ENCODE assay signal across 9 cellular contexts in genomic region chr1:46174448-46175231, GRCh38. TPM values are rescaled to one million over a fixed set of nuclear protein-coding genes. Genes with fewer than 3 reads are reported as not detected.
DNase-seq lines count a peak whose midpoint lies in the region; ATAC-seq and TF ChIP-seq lines count a peak whose summit lies in the region.
"Had no signal": no experiment of that assay in that cellular context is flagged by ENCODE, and none has a peak within 500 bp of the region (broad histone marks: within the 10 kb centered on the region; RNA-seq: fewer than 3 reads in every experiment).

Gene TSPAN1, plus strand, starts transcription at chr1:46175087. Its CDS starts 6,021 bp downstream, at chr1:46181108.

- H3K27me3 ChIP-seq in adipocyte (replicated peaks; ENCODE audit: control insufficient read depth, insufficient read depth, low read length) (peaks cover 14% of the 10 kb centered on the region), heart right ventricle (no peaks in the 10 kb centered on the region), neural progenitor cell (no peaks in the 10 kb centered on the region)
- H3K27me3 ChIP-seq in effector memory CD4-positive, alpha-beta T cell (replicated peaks; ENCODE audit: control insufficient read depth, insufficient read depth, low read length, poor library complexity, severe bottlenecking) = no peaks in the 10 kb centered on the region

- H2AFZ ChIP-seq in neural progenitor cell (replicated peaks) = no peak within 1 kb of the TSS

- H3K27ac Mint-ChIP-seq in neural progenitor cell = no peak within 1 kb of the TSS
- no peak within 1 kb of the TSS for H3K27ac Mint-ChIP-seq in activated naive CD4-positive, alpha-beta T cell treated with anti-CD3 and anti-CD28 coated beads, Interleukin-2, amount 10 ng/mL, durations not matched to agents 7 days and 5 days

- intact Hi-C loops in heart right ventricle (cut with DNase I) = loop anchor here in 5 of 10 donors (2.0 to 10.0 kb wide), 4 partner anchors 42 to 82 kb away; partner anchors contain the start of gene PIK3R3 (in 4 of the 5)

- no peaks in the 10 kb centered on the region for H3K9me3 Mint-ChIP-seq in neural progenitor cell
- H3K9me3 Mint-ChIP-seq in activated naive CD4-positive, alpha-beta T cell treated with anti-CD3 and anti-CD28 coated beads, Interleukin-2, amount 10 ng/mL, durations not matched to agents 7 days and 5 days = no peaks in the 10 kb centered on the region

- peaks cover 24% of the 10 kb centered on the region for H3K4me1 ChIP-seq in adipocyte (ENCODE audit: control insufficient read depth, insufficient read depth, low read length)
- H3K4me1 ChIP-seq in heart right ventricle = peaks cover 22 to 73% (median 54%) of the 10 kb centered on the region in 9 donors
- H3K4me1 ChIP-seq in neural progenitor cell = peaks cover 8% of the 10 kb centered on the region
- no peaks in the 10 kb centered on the region for H3K4me1 ChIP-seq in effector memory CD4-positive, alpha-beta T cell (ENCODE audit: control insufficient read depth, insufficient read depth, low read length, poor library complexity, severe bottlenecking)

- H3K4me3 ChIP-seq in AG10803 (ENCODE audit: low read length) = no peak within 1 kb of the TSS
- peak within 1 kb of the TSS; percentile 15 for H3K4me3 ChIP-seq in adipocyte (ENCODE audit: low read length)
- H3K4me3 ChIP-seq in heart right ventricle = no peak within 1 kb of the TSS
- H3K4me3 ChIP-seq in neural progenitor cell = no peak within 1 kb of the TSS
- no peak within 1 kb of the TSS for H3K4me3 ChIP-seq in effector memory CD4-positive, alpha-beta T cell (ENCODE audit: insufficient read depth, low read depth, low read length, poor library complexity, severe bottlenecking)

- no peak for TF ChIP-seq CTCF in AG10803 (conservative IDR thresholded peaks at IDR 0.05; ENCODE audit: low read length)
- no peak for TF ChIP-seq CTCF in heart right ventricle (IDR thresholded peaks at IDR 0.05)
- TF ChIP-seq CTCF in neural progenitor cell (IDR thresholded peaks at IDR 0.05) = no peak

- peak; percentile 5 to 49 (median 20) for ATAC-seq in heart right ventricle

- H3K4me1 Mint-ChIP-seq in neural progenitor cell = peaks cover 5% of the 10 kb centered on the region
- H3K4me1 Mint-ChIP-seq in activated naive CD4-positive, alpha-beta T cell treated with anti-CD3 and anti-CD28 coated beads, Interleukin-2, amount 10 ng/mL, durations not matched to agents 7 days and 5 days = no peaks in the 10 kb centered on the region

- CTCF ChIA-PET in activated naive CD4-positive, alpha-beta T cell treated with anti-CD3 and anti-CD28 coated beads, Interleukin-2, amount 10 ng/mL, durations not matched to agents 7 days and 5 days (lab: Charles Lee) = interaction anchor here (0.7 to 5.9 kb wide), 2 partner anchors 49 to 138 kb away, joined by 3 to 45 read pairs; no protein-coding TSS in a partner anchor

- no peak within 1 kb of the TSS for H3K4me2 ChIP-seq in neural progenitor cell

- no peaks in the 10 kb centered on the region for H3F3A ChIP-seq in neural progenitor cell (ENCODE audit: low read depth)

- no peaks in the 10 kb centered on the region for H4K20me1 ChIP-seq in neural progenitor cell (ENCODE audit: low read depth)

- H3K27me3 Mint-ChIP-seq in neural progenitor cell (ENCODE audit: insufficient read depth, low read depth) = no peaks in the 10 kb centered on the region
- peaks cover 32% of the 10 kb centered on the region for H3K27me3 Mint-ChIP-seq in activated naive CD4-positive, alpha-beta T cell treated with anti-CD3 and anti-CD28 coated beads, Interleukin-2, amount 10 ng/mL, durations not matched to agents 7 days and 5 days

- 42 to 52% methylated on average over 11 of the region's 11 CpGs for WGBS in heart right ventricle, 2 donors

- H3K9me3 ChIP-seq in adipocyte (ENCODE audit: control insufficient read depth, low read length) = no peaks in the 10 kb centered on the region
- no peaks in the 10 kb centered on the region for H3K9me3 ChIP-seq in heart right ventricle
- H3K9me3 ChIP-seq in neural progenitor cell (ENCODE audit: low read depth) = no peaks in the 10 kb centered on the region
- H3K9me3 ChIP-seq in effector memory CD4-positive, alpha-beta T cell (ENCODE audit: control insufficient read depth, low read length) = no peaks in the 10 kb centered on the region

- DNase-seq in AG10803 (ENCODE audit: low read depth) (peak; percentile 66), adipocyte (ENCODE audit: low read depth) (peak; percentile 37), heart right ventricle (no peak), renal cortical epithelial cell (ENCODE audit: low read depth) (peak; percentile 81), neural progenitor cell (ENCODE audit: low spot score) (no peak)
- no peak for DNase-seq in effector memory CD4-positive, alpha-beta T cell
- DNase-seq in activated CD4-positive, alpha-beta T cell treated with anti-CD3 and anti-CD28 coated beads for 48 hours = no peak
- DNase-seq in activated naive CD4-positive, alpha-beta T cell treated with anti-CD3 and anti-CD28 coated beads, Interleukin-2, amount 10 ng/mL, durations not matched to agents 7 days and 5 days = no peak
- DNase-seq: NCI-H748 treated with DMSO at 0.1 percent for 48 hours had no signal

- no peaks in the 10 kb centered on the region for H3K36me3 ChIP-seq in adipocyte (ENCODE audit: control insufficient read depth, insufficient read depth, low read length, severe bottlenecking)
- no peaks in the 10 kb centered on the region for H3K36me3 ChIP-seq in heart right ventricle
- H3K36me3 ChIP-seq in neural progenitor cell = no peaks in the 10 kb centered on the region
- H3K36me3 ChIP-seq in effector memory CD4-positive, alpha-beta T cell (ENCODE audit: control insufficient read depth, insufficient read depth, low read length) = no peaks in the 10 kb centered on the region

- H3K27ac ChIP-seq in heart right ventricle (peak within 1 kb of the TSS in 9 of 10 donors; percentile 54 to 93 (median 79)), neural progenitor cell (no peak within 1 kb of the TSS)
- H3K27ac ChIP-seq in effector memory CD4-positive, alpha-beta T cell (ENCODE audit: insufficient read depth, low read length, poor library complexity, severe bottlenecking) = no peak within 1 kb of the TSS

- no peaks in the 10 kb centered on the region for H3K36me3 Mint-ChIP-seq in neural progenitor cell
- H3K36me3 Mint-ChIP-seq in activated naive CD4-positive, alpha-beta T cell treated with anti-CD3 and anti-CD28 coated beads, Interleukin-2, amount 10 ng/mL, durations not matched to agents 7 days and 5 days = no peaks in the 10 kb centered on the region

- H3K9ac ChIP-seq in adipocyte (ENCODE audit: low read length) (peak within 1 kb of the TSS; percentile 45), neural progenitor cell (no peak within 1 kb of the TSS)

- H3K4me3 Mint-ChIP-seq in neural progenitor cell = no peak within 1 kb of the TSS
- H3K4me3 Mint-ChIP-seq in activated naive CD4-positive, alpha-beta T cell treated with anti-CD3 and anti-CD28 coated beads, Interleukin-2, amount 10 ng/mL, durations not matched to agents 7 days and 5 days = no peak within 1 kb of the TSS

- no peaks in the 10 kb centered on the region for H3K79me2 ChIP-seq in neural progenitor cell (ENCODE audit: low read depth)

RNA-seq across cellular contexts. Expression of gene TSPAN1, which starts in this region (rescaled TPM):
- total RNA-seq in heart right ventricle (1 to 10 TPM in 9 of 10 donors, under 1 TPM in 1; 0.80 to 2.3 (median 1.7) TPM), renal cortical epithelial cell (78.7 and 114 TPM in 2 replicates), neural progenitor cell (ENCODE audit: low replicate concordance) (not detected in 2 replicates)
- 1 to 10 TPM; 1.3 to 5.3 TPM for polyA plus RNA-seq in heart right ventricle

Comparison
In these comparisons a context has a peak if more than half of its experiments do, and no peak if none do; other contexts are left out.
1. RNA of gene TSPAN1 (total RNA-seq): 78.7 to 114 TPM in renal cortical epithelial cell; 0.80 to 2.3 TPM in heart right ventricle and not detected in neural progenitor cell; every median in the first group is over 10 times any median in the second.
2. DNase-seq: peak in AG10803 (single experiment), adipocyte (single experiment) and renal cortical epithelial cell (single experiment); none in heart right ventricle (0 of 2), neural progenitor cell (single experiment), effector memory CD4-positive, alpha-beta T cell (0 of 3), activated CD4-positive, alpha-beta T cell treated with anti-CD3 and anti-CD28 coated beads for 48 hours (single experiment) and activated naive CD4-positive, alpha-beta T cell treated with anti-CD3 and anti-CD28 coated beads, Interleukin-2, amount 10 ng/mL, durations not matched to agents 7 days and 5 days (single experiment).
3. H3K27ac ChIP-seq: peak in heart right ventricle (9 of 10); none in neural progenitor cell (single experiment) and effector memory CD4-positive, alpha-beta T cell (single experiment).